25 cellular contexts compared by ENCODE assay signal in the genomic region with DNA sequence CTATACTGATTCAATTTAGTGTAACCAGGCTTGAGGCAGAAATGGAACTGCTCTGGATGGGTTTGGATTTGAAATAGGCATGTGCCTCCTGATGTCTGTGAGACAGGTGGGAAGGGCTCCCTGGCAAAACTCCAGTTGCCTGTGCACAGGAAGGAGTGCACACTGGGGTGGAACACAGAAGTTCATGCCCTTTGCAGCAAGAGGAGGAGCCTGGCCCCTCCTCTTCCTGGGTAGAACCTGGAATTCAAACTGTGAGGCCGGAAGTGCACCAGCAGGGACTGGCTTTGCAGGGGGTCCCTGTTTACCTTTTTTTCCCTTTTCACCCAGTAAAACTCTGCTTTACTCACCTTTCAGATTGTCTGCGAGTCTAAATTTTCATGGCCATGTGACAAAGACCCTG.
"Had no signal": no experiment of that assay in that cellular context is flagged by ENCODE, and none has a peak within 500 bp of the region (broad histone marks: within the 10 kb centered on the region; RNA-seq: fewer than 3 reads in every experiment).

No MANE protein-coding gene starts in this region.

- ATAC-seq: activated T-cell treated with anti-CD3 and anti-CD28 coated beads, Interleukin-2, amount 50 U/mL, for 4 hours; Panc1 had no signal

- H3K36me3 Mint-ChIP-seq: brain had no signal

- H3K9me3 Mint-ChIP-seq: activated CD4-positive, alpha-beta T cell treated with anti-CD3 and anti-CD28 coated beads, Interleukin-2, amount 10 ng/mL, durations not matched to agents 7 days and 5 days; central memory CD8-positive, alpha-beta T cell; T-helper 1 cell treated with Interleukin-12 subunit alpha and Interleukin-12 subunit beta and Interleukin-4 antibody, amounts not matched to agents 30 μg/mL and 1 μg/mL, for 36 hours had no signal

- DNase-seq: activated CD4-positive, alpha-beta memory T cell treated with anti-CD3 and anti-CD28 coated beads for 36 hours; activated CD4-positive, alpha-beta T cell treated with anti-CD3 and anti-CD28 coated beads, Interleukin-2, amount 10 ng/mL, durations not matched to agents 7 days and 5 days; activated CD4-positive, CD25-positive, alpha-beta regulatory T cell; activated CD8-positive, alpha-beta memory T cell treated with anti-CD3 and anti-CD28 coated beads for 24 hours; activated effector memory CD4-positive, alpha-beta T cell treated with anti-CD3 and anti-CD28 coated beads, Interleukin-2, amount 50 U/mL, for 16 hours; activated naive CD4-positive, alpha-beta T cell treated with Interleukin-2 at 50 U/mL for 16 hours; activated T-cell treated with anti-CD3 and anti-CD28 coated beads, Interleukin-2, amount 50 U/mL, for 4 hours; amygdala; Kasumi-1; NCI-H1048; NCI-H1694; NCI-H2029; NCI-H2107; NCI-H2171 treated with DMSO at 0.1 percent for 48 hours; NCI-H226; NCI-H524; NCI-H748 treated with DMSO at 0.1 percent for 48 hours; NK-92 treated with Interleukin-12 subunit alpha and Interleukin-12 subunit beta, amount 100 ng/mL, for 24 hours; OCI-M1; SHP77 had no signal

- H3K4me3 Mint-ChIP-seq: activated CD4-positive, alpha-beta memory T cell treated with anti-CD3 and anti-CD28 coated beads for 36 hours; activated CD4-positive, alpha-beta T cell treated with anti-CD3 and anti-CD28 coated beads, Interleukin-2, amount 10 ng/mL, durations not matched to agents 7 days and 5 days; activated naive CD8-positive, alpha-beta T cell; activated T-cell treated with anti-CD3 and anti-CD28 coated beads, Interleukin-2, amount 50 U/mL, for 4 hours; brain; central memory CD8-positive, alpha-beta T cell; T-helper 1 cell treated with Interleukin-12 subunit alpha and Interleukin-12 subunit beta and Interleukin-4 antibody, amounts not matched to agents 30 μg/mL and 1 μg/mL, for 36 hours had no signal

- H3K27ac Mint-ChIP-seq: activated CD4-positive, alpha-beta memory T cell treated with anti-CD3 and anti-CD28 coated beads for 36 hours; activated CD4-positive, alpha-beta T cell treated with anti-CD3 and anti-CD28 coated beads, Interleukin-2, amount 10 ng/mL, durations not matched to agents 7 days and 5 days; activated naive CD8-positive, alpha-beta T cell; brain; T-helper 1 cell treated with Interleukin-12 subunit alpha and Interleukin-12 subunit beta and Interleukin-4 antibody, amounts not matched to agents 30 μg/mL and 1 μg/mL, for 36 hours had no signal

- H3K27me3 Mint-ChIP-seq: activated CD4-positive, alpha-beta memory T cell treated with anti-CD3 and anti-CD28 coated beads for 36 hours; activated CD4-positive, alpha-beta T cell treated with anti-CD3 and anti-CD28 coated beads, Interleukin-2, amount 10 ng/mL, durations not matched to agents 7 days and 5 days; brain; central memory CD8-positive, alpha-beta T cell had no signal

- H3K4me1 Mint-ChIP-seq: activated CD4-positive, alpha-beta T cell treated with anti-CD3 and anti-CD28 coated beads, Interleukin-2, amount 10 ng/mL, durations not matched to agents 7 days and 5 days; brain; central memory CD8-positive, alpha-beta T cell had no signal
